In the genomic region with DNA sequence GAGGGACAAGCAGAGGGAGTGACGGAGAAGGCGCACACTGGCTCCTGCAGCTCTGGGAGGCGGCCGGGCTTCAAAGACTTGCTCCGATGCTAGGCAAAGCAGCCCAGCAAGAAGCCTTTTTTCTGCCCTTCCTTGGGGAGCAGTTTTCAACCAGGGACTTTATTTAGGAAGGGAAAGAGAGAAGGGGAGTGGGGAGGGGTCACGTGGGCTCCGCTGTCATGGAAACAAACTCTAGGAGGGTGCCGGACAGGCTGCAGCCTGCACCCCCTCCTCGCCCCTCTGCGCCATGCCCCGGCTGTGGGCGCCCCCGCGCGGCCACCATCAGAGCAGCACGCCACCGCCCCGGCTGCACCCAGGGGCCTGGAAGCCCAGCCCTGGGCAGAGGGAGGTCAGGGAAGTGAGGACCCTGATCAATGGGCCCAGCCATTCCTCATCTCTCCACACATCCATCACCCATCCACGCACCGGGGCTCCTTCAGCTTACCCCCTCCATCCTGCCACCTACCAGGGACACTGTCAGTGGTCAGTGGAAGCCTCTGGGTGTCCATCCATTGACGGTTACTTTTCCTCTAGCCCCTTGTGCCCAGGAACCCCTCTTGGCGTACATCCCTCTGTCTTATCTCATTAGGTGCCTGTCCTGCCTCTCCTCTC, we compare ENCODE assay signal across 8 cellular contexts.
DNase-seq lines count a peak whose midpoint lies in the region; ATAC-seq lines count a peak whose summit lies in the region.

No MANE protein-coding gene starts in this region.

- H3K27me3 ChIP-seq in MG63: no peaks in the 10 kb centered on the region

- peak; percentile 45 for ATAC-seq in GM19395 (IDR thresholded peaks at IDR 0.05; ENCODE audit: unreplicated experiment)

- no peaks in the 10 kb centered on the region for H3K9me3 ChIP-seq in MG63
- H3K9me3 ChIP-seq in iPS-18c (ENCODE audit: control insufficient read depth, insufficient read depth, low read length): no peaks in the 10 kb centered on the region

- no peaks in the 10 kb centered on the region for H3K36me3 ChIP-seq in MG63

- DNase-seq in AG20443 (ENCODE audit: low spot score) (peak; percentile 89), MG63 (peak; percentile 42), T-helper 9 cell (peak; percentile 70), astrocyte of the hippocampus (ENCODE audit: low read depth, low spot score) (peak; percentile 85), RKO (ENCODE audit: low spot score) (no peak)
- peak; percentile 32 to 76 (median 61) for DNase-seq in stimulated activated CD4-positive, alpha-beta T cell treated with anti-CD3 and anti-CD28 coated beads, Interleukin-12 subunit alpha, Interleukin-12 subunit beta, amount 100 ng/mL, for 48 hours (ENCODE audit: low read depth in 2 of 3, low spot score in 1 of 3)

- H3K4me3 ChIP-seq in MG63 (no peak overlapping the region), iPS-18c (ENCODE audit: insufficient read depth, low read depth, low read length) (peak overlapping the region; percentile 56)
